ENCODE assay signal across 16 cellular contexts in genomic region chr20:8930691-8931090, GRCh38.
DNase-seq lines count a peak whose midpoint lies in the region; ATAC-seq and TF ChIP-seq lines count a peak whose summit lies in the region.
"Had no signal": no experiment of that assay in that cellular context is flagged by ENCODE, and none has a peak within 500 bp of the region (broad histone marks: within the 10 kb centered on the region; RNA-seq: fewer than 3 reads in every experiment).

No MANE protein-coding gene starts in this region.

- peaks cover 9% of the 10 kb centered on the region for H3K4me1 ChIP-seq in psoas muscle
- H3K4me1 ChIP-seq: BLaER1 had no signal

- H3K27ac ChIP-seq in psoas muscle, result no peak overlapping the region
- H3K27ac ChIP-seq: BLaER1 had no signal

- 48 to 66% (median 60%) methylated on average over 1 of the region's 1 CpG for WGBS in psoas muscle, 3 donors

- DNase-seq in AG09309 (ENCODE audit: low read depth), result peak; percentile 49
- peak; percentile 75 for DNase-seq in EH (ENCODE audit: low read depth)
- peak; percentile 30 for DNase-seq in T1000 (lab: John Stamatoyannopoulos, UW)
- peak; percentile 6 for DNase-seq in kidney tubule cell (ENCODE audit: low spot score)
- no peak for DNase-seq in cerebellar nuclear complex (lab: John Stamatoyannopoulos, UW)
- DNase-seq in left colon, result no peak
- no peak for DNase-seq in psoas muscle
- DNase-seq: CD8-positive, alpha-beta T cell; DMS79 treated with DMSO at 0.1 percent for 48 hours; KG1; NCI-H1436 treated with DMSO at 0.1 percent for 48 hours; NCI-H2029 treated with DMSO at 0.1 percent for 48 hours; NCI-H510A; NCI-H774; PC-3 had no signal

- ATAC-seq in left colon (no peak), psoas muscle (no peak)
- ATAC-seq: CD8-positive, alpha-beta T cell; PC-3 had no signal

- intact Hi-C loops in left colon (cut with DNase I, micrococcal nuclease) (no loop called here), psoas muscle (cut with DNase I) (no loop called here)

- H3K9me3 ChIP-seq in psoas muscle, result no peaks in the 10 kb centered on the region
- H3K9me3 ChIP-seq: BLaER1 had no signal

- TF ChIP-seq CTCF in AG09309 (IDR thresholded peaks at IDR 0.05; ENCODE audit: control insufficient read depth, insufficient read depth, low read depth, low read length, missing control alignments) (no peak), psoas muscle (IDR thresholded peaks at IDR 0.05) (no peak)

- no peaks in the 10 kb centered on the region for H3K36me3 ChIP-seq in psoas muscle (ENCODE audit: insufficient read depth in 1 of 2, low read depth in 1 of 2)
- H3K36me3 ChIP-seq: BLaER1 had no signal

- H3K4me3 ChIP-seq in AG09309 (ENCODE audit: control insufficient read depth, low read depth, low read length), result no peak overlapping the region
- H3K4me3 ChIP-seq in psoas muscle, result no peak overlapping the region
- H3K4me3 ChIP-seq: BLaER1 had no signal

- H3K27me3 ChIP-seq in psoas muscle (ENCODE audit: insufficient read depth in 3 of 3, low read length in 2 of 3), result peaks cover 0 to 3% (median 0%) of the 10 kb centered on the region in 3 donors
- H3K27me3 ChIP-seq: BLaER1 had no signal

Comparison
In these comparisons a context has a peak if more than half of its experiments do, and no peak if none do; other contexts are left out.
1. DNase-seq: peak in AG09309 (single experiment), EH (single experiment), T1000 (single experiment) and kidney tubule cell (single experiment); none in cerebellar nuclear complex (0 of 2), left colon (0 of 2) and psoas muscle (0 of 2).